Comparison of ENCODE assay signal across 6 cellular contexts in the genomic region with DNA sequence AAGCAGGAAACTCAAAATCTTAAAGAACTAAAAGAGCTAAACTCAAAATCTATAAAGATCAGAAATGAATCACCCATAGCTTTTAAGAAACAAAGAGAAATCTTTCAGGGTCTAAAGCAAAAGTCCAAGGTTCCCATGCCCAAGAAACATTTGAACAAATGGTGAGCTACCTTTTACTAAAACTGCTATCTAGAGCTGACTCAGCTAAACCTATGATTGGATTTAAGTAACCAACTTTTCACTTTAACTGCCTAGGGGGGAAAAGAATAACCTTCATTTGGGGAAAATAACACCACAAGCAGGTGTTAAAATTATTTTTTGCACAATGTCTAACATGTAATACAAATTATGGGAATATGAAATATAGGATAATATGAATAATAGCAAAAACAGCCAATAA.
"Had no signal": no experiment of that assay in that cellular context is flagged by ENCODE, and none has a peak within 500 bp of the region (broad histone marks: within the 10 kb centered on the region; RNA-seq: fewer than 3 reads in every experiment).

No MANE protein-coding gene starts in this region.

- H3K9ac ChIP-seq: KMS-11 had no signal

- H3K4me2 ChIP-seq: KMS-11 had no signal

- DNase-seq: Karpas-422, KBM-7, KG1 had no signal

- FAIRE-seq: HTR-8/SVneo had no signal

- H3K27ac ChIP-seq: HL-60, KMS-11 had no signal
